1 cellular context compared by ENCODE assay signal in genomic region chr21:28884976-28885852, GRCh38.
TF ChIP-seq lines count a peak whose summit lies in the region.

No MANE protein-coding gene starts in this region.

TF ChIP-seq in HCT116, 20 proteins besides CTCF, POLR2A, EP300 and RAD21 (continued from another document):
- TF ChIP-seq REST (IDR thresholded peaks at IDR 0.05; ENCODE audit: low read depth) (no peak), SRF (IDR thresholded peaks at IDR 0.05; ENCODE audit: low read depth) (no peak), EGR1 (IDR thresholded peaks at IDR 0.05; ENCODE audit: low read depth) (no peak), JUND (IDR thresholded peaks at IDR 0.05) (no peak), ELF1 (IDR thresholded peaks at IDR 0.05; ENCODE audit: borderline replicate concordance, low read depth) (no peak), MAX (IDR thresholded peaks at IDR 0.05) (peak; percentile 99), CEBPB (IDR thresholded peaks at IDR 0.05; ENCODE audit: low read depth) (no peak)
